ENCODE assay signal across 2 cellular contexts in the genomic region with DNA sequence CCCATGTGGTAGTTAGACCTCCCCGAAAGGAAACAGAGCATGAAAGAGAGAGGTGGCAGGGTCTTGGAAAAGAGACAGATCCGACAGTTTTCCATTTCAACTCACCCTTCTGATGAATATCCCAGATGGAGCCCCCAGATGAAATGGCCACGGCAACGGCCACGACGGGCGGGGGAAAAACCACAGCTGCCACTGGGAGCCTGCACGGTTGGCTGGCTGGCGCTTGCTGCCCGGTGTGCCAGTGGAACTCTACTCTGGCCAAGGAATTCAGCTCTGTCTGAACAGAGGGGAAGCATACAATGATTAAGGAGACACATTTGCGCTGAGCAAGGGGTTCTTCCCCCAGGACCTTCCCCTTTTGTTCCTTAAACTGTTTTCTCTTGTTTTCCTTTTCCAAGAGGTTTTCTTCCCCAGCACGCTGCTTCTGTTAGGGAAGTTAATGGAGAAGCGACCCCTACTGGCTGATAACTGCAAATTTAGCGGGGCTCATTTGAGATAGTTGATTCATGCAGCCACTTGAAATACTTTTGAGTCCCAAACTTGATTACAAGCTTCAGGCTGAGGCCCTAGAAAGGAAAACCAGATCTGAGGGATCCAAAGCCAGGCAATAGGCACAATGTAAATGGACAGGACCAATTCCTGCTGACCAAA.
TF ChIP-seq lines count a peak whose summit lies in the region.

No MANE protein-coding gene starts in this region.

TF ChIP-seq in liver, 16 proteins besides CTCF, POLR2A, EP300 and RAD21 (continued from another document):
- TF ChIP-seq ZBTB33 (IDR thresholded peaks at IDR 0.05) (no peak), TAF1 (conservative IDR thresholded peaks at IDR 0.05) (no peak)

TF ChIP-seq in HepG2, 621 proteins besides CTCF, POLR2A, EP300 and RAD21:
- TF ChIP-seq RNF219 (CRISPR knock-in tag; IDR thresholded peaks at IDR 0.05) (no peak), EEA1 (CRISPR knock-in tag; IDR thresholded peaks at IDR 0.05; ENCODE audit: borderline replicate concordance) (no peak), ZNF883 (CRISPR knock-in tag; IDR thresholded peaks at IDR 0.05; ENCODE audit: not compliant biosample characterization) (no peak), ZNF850 (CRISPR knock-in tag; conservative IDR thresholded peaks at IDR 0.05) (no peak), ATAD3A (CRISPR knock-in tag; IDR thresholded peaks at IDR 0.05) (no peak), PCBP2 (optimal IDR thresholded peaks at IDR 0.05; ENCODE audit: low read depth, low read length, poor library complexity, severe bottlenecking) (no peak), ZKSCAN8 (CRISPR knock-in tag; IDR thresholded peaks at IDR 0.05; ENCODE audit: borderline replicate concordance) (no peak), CHD2 (IDR thresholded peaks at IDR 0.05; ENCODE audit: low read depth, low read length) (no peak), MAF1 (CRISPR knock-in tag; IDR thresholded peaks at IDR 0.05; ENCODE audit: borderline replicate concordance) (no peak), NCOA2 (CRISPR knock-in tag; IDR thresholded peaks at IDR 0.05) (no peak), ZNF253 (CRISPR knock-in tag; IDR thresholded peaks at IDR 0.05; ENCODE audit: borderline replicate concordance) (no peak), CREM (IDR thresholded peaks at IDR 0.05) (no peak), CREM (CRISPR knock-in tag; IDR thresholded peaks at IDR 0.05) (no peak), RFX5 (IDR thresholded peaks at IDR 0.05; ENCODE audit: low read depth, low read length) (no peak), SALL2 (CRISPR knock-in tag; IDR thresholded peaks at IDR 0.05) (no peak)
- TF ChIP-seq, protein P1, sequence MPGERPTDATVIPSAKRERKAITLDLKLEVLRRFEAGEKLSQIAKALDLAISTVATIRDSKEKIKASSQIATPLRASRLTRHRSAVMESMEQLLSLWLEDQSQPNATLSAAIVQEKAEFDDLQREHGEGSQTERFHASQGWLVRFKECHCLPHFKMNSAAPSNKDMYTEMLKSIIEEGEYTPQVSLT (CRISPR knock-in tag; IDR thresholded peaks at IDR 0.05; ENCODE audit: borderline replicate concordance, low read depth) = no peak
